In genomic region chr22:45310331-45311032, GRCh38 we compare ENCODE assay signal across 9 cellular contexts. TPM values are rescaled to one million over a fixed set of nuclear protein-coding genes. Genes with fewer than 3 reads are reported as not detected.
DNase-seq lines count a peak whose midpoint lies in the region; ATAC-seq, FAIRE-seq and TF ChIP-seq lines count a peak whose summit lies in the region.
"Had no signal": no experiment of that assay in that cellular context is flagged by ENCODE, and none has a peak within 500 bp of the region (broad histone marks: within the 10 kb centered on the region; RNA-seq: fewer than 3 reads in every experiment).

No MANE protein-coding gene starts in this region.

- WGBS in A549 (ENCODE audit: missing lambda C conversion rate) = 58% methylated on average over 21 of the region's 35 CpGs
- WGBS in HUES64 = 7% methylated on average over 35 of the region's 35 CpGs
- WGBS in liver = 12% methylated on average over 35 of the region's 35 CpGs

- CTCF ChIA-PET in A549 (lab: Yijun Ruan, JAX) = interaction anchor here (1.2 kb wide), 1 partner anchor 42 kb away, joined by 4 read pairs; no protein-coding TSS in a partner anchor
- CTCF ChIA-PET in GM10248 (lab: Yijun Ruan, JAX) = no interaction called here

- no peaks in the 10 kb centered on the region for H3K36me3 ChIP-seq in HUES64 (ENCODE audit: insufficient read depth, low read length)
- H3K36me3 ChIP-seq in liver (ENCODE audit: control insufficient read depth in 4 of 4, insufficient read depth in 3 of 4, low read depth in 1 of 4, low read length in 3 of 4) = no peaks in the 10 kb centered on the region
- no peaks in the 10 kb centered on the region for H3K36me3 ChIP-seq in tibial artery

- DNase-seq in A549 (ENCODE audit: low read depth in 1 of 2, low spot score in 1 of 2) (no peak), astrocyte of the hippocampus (ENCODE audit: low read depth, low spot score) (peak; percentile 35), tibial artery (no peak), GM10248 (ENCODE audit: extremely low spot score) (no peak), EL (no peak), GM19238 (ENCODE audit: insufficient read length, low spot score) (no peak)

- H3K4me3 ChIP-seq in A549 (peak overlapping the region; percentile 65), HUES64 (ENCODE audit: low read length) (peak overlapping the region; percentile 81), liver (ENCODE audit: low read depth in 1 of 3, low read length in 3 of 3) (peak overlapping the region; percentile 65 to 87 (median 80)), tibial artery (peak overlapping the region; percentile 92 to 100)

- H3K4me1 ChIP-seq in A549 (peaks cover 4% of the 10 kb centered on the region; the same call in 1 of the 3 replicates), HUES64 (ENCODE audit: insufficient read depth, low read length) (peaks cover 21% of the 10 kb centered on the region), liver (ENCODE audit: control insufficient read depth in 4 of 4, insufficient read depth in 4 of 4, low read length in 3 of 4) (peaks cover 2 to 20% (median 10%) of the 10 kb centered on the region in 4 donors), tibial artery (peaks cover 0 to 26% (median 19%) of the 10 kb centered on the region in 4 donors)

- FAIRE-seq in A549 (lab: Jason Lieb, UNC) = no peak

- intact Hi-C loops in tibial artery (cut with DNase I; ENCODE audit: low total_unique reads) = no loop called here

- peak overlapping the region; percentile 82 for H3K9ac ChIP-seq in HUES64 (ENCODE audit: low read depth, low read length)
- H3K9ac ChIP-seq in liver (ENCODE audit: low read depth in 1 of 2, low read length in 2 of 2) = peak overlapping the region; percentile 50 to 59

- peak overlapping the region; percentile 69 to 89 for H3K27ac ChIP-seq in A549
- H3K27ac ChIP-seq in HUES64 (ENCODE audit: low read depth, low read length) = peak overlapping the region; percentile 84; the same call in 1 of the 2 replicates
- H3K27ac ChIP-seq in liver (ENCODE audit: low read depth in 1 of 2, low read length in 2 of 2) = peak overlapping the region; percentile 74 to 85
- peak overlapping the region; percentile 90 to 91 for H3K27ac ChIP-seq in tibial artery

- H3K9me3 ChIP-seq in A549 = no peaks in the 10 kb centered on the region
- H3K9me3 ChIP-seq in HUES64 (ENCODE audit: insufficient read depth, low read depth, low read length) = no peaks in the 10 kb centered on the region
- H3K9me3 ChIP-seq in liver (ENCODE audit: control insufficient read depth in 4 of 4, low read length in 3 of 4) = no peaks in the 10 kb centered on the region
- no peaks in the 10 kb centered on the region for H3K9me3 ChIP-seq in tibial artery

- POLR2A ChIA-PET in A549 (lab: Yijun Ruan, JAX) = no interaction called here
- POLR2A ChIA-PET in GM10248 (lab: Yijun Ruan, JAX) = no interaction called here

- TF ChIP-seq RAD21 in A549 (conservative IDR thresholded peaks at IDR 0.05 in 1 of 2, IDR thresholded peaks at IDR 0.05 in 1 of 2) (no peak), liver (IDR thresholded peaks at IDR 0.05) (no peak)

- TF ChIP-seq EP300 in A549 (IDR thresholded peaks at IDR 0.05) = no peak

- peak overlapping the region; percentile 98 for H3K4me2 ChIP-seq in A549

- ATAC-seq in A549 = no peak

- peaks cover 9% of the 10 kb centered on the region for H3K27me3 ChIP-seq in HUES64 (ENCODE audit: insufficient read depth, low read length)
- no peaks in the 10 kb centered on the region for H3K27me3 ChIP-seq in liver (ENCODE audit: control insufficient read depth in 4 of 4, insufficient read depth in 4 of 4, low read length in 3 of 4)
- no peaks in the 10 kb centered on the region for H3K27me3 ChIP-seq in tibial artery

- TF ChIP-seq CTCF in A549 (IDR thresholded peaks at IDR 0.05) = no peak
- TF ChIP-seq CTCF in liver (IDR thresholded peaks at IDR 0.05; ENCODE audit: low read depth, low read length, missing input control) = no peak
- TF ChIP-seq CTCF in tibial artery (IDR thresholded peaks at IDR 0.05) = no peak
- no peak for TF ChIP-seq CTCF in GM10248 (IDR thresholded peaks at IDR 0.05; ENCODE audit: control extremely low read depth, extremely low read depth, low read depth, missing control alignments)

- TF ChIP-seq POLR2A in A549 (IDR thresholded peaks at IDR 0.05; ENCODE audit: low read length) = no peak

TF ChIP-seq in A549, 52 proteins besides CTCF, POLR2A, EP300 and RAD21 (continues in another document):
- no peak for TF ChIP-seq HMGXB4 (CRISPR knock-in tag; IDR thresholded peaks at IDR 0.05; ENCODE audit: borderline replicate concordance)
- no peak for TF ChIP-seq HOXA7 (CRISPR knock-in tag; IDR thresholded peaks at IDR 0.05)
- no peak for TF ChIP-seq ATOH8 (CRISPR knock-in tag; IDR thresholded peaks at IDR 0.05; ENCODE audit: low read depth)
- no peak for TF ChIP-seq JUN (IDR thresholded peaks at IDR 0.05)
- TF ChIP-seq MAZ (IDR thresholded peaks at IDR 0.05; ENCODE audit: borderline replicate concordance, low read depth, low read length) = no peak
- no peak for TF ChIP-seq MAX (IDR thresholded peaks at IDR 0.05)
- TF ChIP-seq CHD2 (IDR thresholded peaks at IDR 0.05; ENCODE audit: low read length, partially characterized antibody) = no peak

TF ChIP-seq in liver, 16 proteins besides CTCF, POLR2A, EP300 and RAD21 (continues in another document):
- TF ChIP-seq EGR1 (IDR thresholded peaks at IDR 0.05; ENCODE audit: low read depth in 2 of 2) = no peak
- no peak for TF ChIP-seq ZBTB33 (IDR thresholded peaks at IDR 0.05)
- no peak for TF ChIP-seq JUND (IDR thresholded peaks at IDR 0.05)
- no peak for TF ChIP-seq RXRA (IDR thresholded peaks at IDR 0.05)
- no peak for TF ChIP-seq HNF4A (conservative IDR thresholded peaks at IDR 0.05)
- no peak for TF ChIP-seq REST (IDR thresholded peaks at IDR 0.05)
- no peak for TF ChIP-seq GABPA (IDR thresholded peaks at IDR 0.05 in 1 of 2, conservative IDR thresholded peaks at IDR 0.05 in 1 of 2)
- no peak for TF ChIP-seq FOXA1 (IDR thresholded peaks at IDR 0.05)
- no peak for TF ChIP-seq FOXA2 (IDR thresholded peaks at IDR 0.05)
- TF ChIP-seq TAF1 (conservative IDR thresholded peaks at IDR 0.05) = no peak
- no peak for TF ChIP-seq SP1 (IDR thresholded peaks at IDR 0.05)
- no peak for TF ChIP-seq YY1 (IDR thresholded peaks at IDR 0.05)
- no peak for TF ChIP-seq HNF4G (IDR thresholded peaks at IDR 0.05)
- TF ChIP-seq NR2F2 (IDR thresholded peaks at IDR 0.05) = no peak

RNA-seq across cellular contexts. Expression of gene FAM118A, which starts 0.7 kb away (rescaled TPM):
- polyA plus RNA-seq in A549 (2011; rRNA removed) = 15.8 and 16.8 TPM in 2 replicates
- polyA plus RNA-seq in A549 (2012; cell fraction: cytosol; rRNA removed) = 10.4 and 12.2 TPM in 2 replicates
- polyA plus RNA-seq in A549 (2012; cell fraction: nucleus; rRNA removed) = 24.0 and 27.5 TPM in 2 replicates
- polyA plus RNA-seq in A549 (2017; fragmentation: RNase III; extraction: RNeasy Plus Mini Kit Qiagen cat#74134 plus additional on column Dnase treatment) = 16.4 to 18.1 TPM (median 16.6 TPM) in 3 replicates
- polyA minus RNA-seq in A549 (2011; rRNA and poly(A)+ RNA removed) = 7.9 and 14.1 TPM in 2 replicates
- polyA plus RNA-seq in HUES64 (2013, experiment 1 of 2) = 11.1 TPM
- 12.7 TPM for polyA plus RNA-seq in HUES64 (2013, experiment 2 of 2)
- 10 to 100 TPM in 1 of 2 donors, 1 to 10 TPM in 1; 4.7 to 36.0 TPM for total RNA-seq in liver
- 1 to 10 TPM; 4.9 to 6.3 TPM for polyA plus RNA-seq in liver

RNA-seq across cellular contexts. Expression of gene UPK3A, which starts 25.7 kb away (rescaled TPM):
- polyA plus RNA-seq in A549 (2011; rRNA removed) (not detected in 2 replicates), A549 (2017; fragmentation: RNase III; extraction: RNeasy Plus Mini Kit Qiagen cat#74134 plus additional on column Dnase treatment) (not detected in 3 replicates), liver (not detected)
- not detected in 2 replicates for polyA plus RNA-seq in A549 (2012; cell fraction: cytosol; rRNA removed)
- not detected in 2 replicates for polyA plus RNA-seq in A549 (2012; cell fraction: nucleus; rRNA removed)
- not detected in 2 replicates for polyA minus RNA-seq in A549 (2011; rRNA and poly(A)+ RNA removed)
- not detected for polyA plus RNA-seq in HUES64 (2013, experiment 1 of 2)
- polyA plus RNA-seq in HUES64 (2013, experiment 2 of 2) = not detected
- total RNA-seq in liver = under 1 TPM in 1 of 2 donors, not detected in 1; 0.42 TPM
- total RNA-seq: glomerular endothelial cell had no signal
